Comparison of ENCODE assay signal across 17 cellular contexts in the genomic region with DNA sequence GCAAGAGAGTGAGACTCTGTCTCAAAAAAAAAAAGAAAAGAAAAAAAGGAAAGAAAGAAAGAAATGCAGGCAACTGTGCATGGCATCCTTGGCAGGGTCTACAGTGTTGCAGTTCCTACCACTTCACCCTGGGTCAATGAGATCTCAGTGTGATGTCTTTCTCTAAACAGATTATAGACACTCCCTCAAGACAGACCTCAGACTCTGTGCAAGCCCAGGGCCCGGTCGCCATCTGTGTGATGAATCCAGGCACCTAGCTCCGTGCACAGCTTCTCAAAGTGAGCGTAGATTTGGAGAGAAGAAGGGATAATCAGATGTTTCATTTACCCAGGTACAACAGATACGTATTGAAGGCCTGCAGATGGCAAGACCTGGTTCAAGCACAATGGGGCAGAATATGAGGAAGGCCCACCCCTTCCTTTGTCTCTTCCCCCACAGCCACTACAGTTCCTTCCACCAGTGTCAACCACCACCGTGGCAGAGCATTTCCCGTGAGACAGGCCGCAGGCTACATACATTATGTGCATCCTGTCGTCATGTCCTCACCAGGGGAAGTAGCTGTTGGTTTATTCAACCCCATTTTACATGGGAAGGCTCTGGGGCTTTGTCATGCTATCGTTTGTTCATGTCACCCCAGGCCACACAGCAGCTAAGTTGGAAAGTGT.
A peak's percentile ranks its signal among the peaks of the same experiment; 100 is the strongest.
DNase-seq lines count a peak whose midpoint lies in the region; ATAC-seq and TF ChIP-seq lines count a peak whose summit lies in the region.
"Had no signal": no experiment of that assay in that cellular context is flagged by ENCODE, and none has a peak within 500 bp of the region (broad histone marks: within the 10 kb centered on the region; RNA-seq: fewer than 3 reads in every experiment).

No MANE protein-coding gene starts in this region.

- no peak overlapping the region for H3K4me3 ChIP-seq in mucosa of descending colon
- H3K4me3 ChIP-seq: smooth muscle cell, upper lobe of left lung had no signal

- H3K9me3 ChIP-seq in mucosa of descending colon = no peaks in the 10 kb centered on the region
- H3K9me3 ChIP-seq: upper lobe of left lung had no signal

- H3K36me3 ChIP-seq in mucosa of descending colon (ENCODE audit: low read depth) = no peaks in the 10 kb centered on the region
- H3K36me3 ChIP-seq: upper lobe of left lung had no signal

- ATAC-seq in mucosa of descending colon = peak; percentile 66

- no peak overlapping the region for H3K27ac ChIP-seq in substantia nigra (ENCODE audit: low read depth, low read length, poor library complexity, severe bottlenecking)
- H3K27ac ChIP-seq: HL-60, upper lobe of left lung had no signal

- DNase-seq in stimulated activated naive CD4-positive, alpha-beta T cell (lab: John Stamatoyannopoulos, UW) = peak in 5 of 6 experiments; percentile 1 to 28 (median 16)
- DNase-seq in stimulated activated naive CD4-positive, alpha-beta T cell treated with Interleukin-2 at 50 U/mL for 16 hours (lab: John Stamatoyannopoulos, UW) = no peak
- peak; percentile 22 to 33 for DNase-seq in activated CD8-positive, alpha-beta memory T cell treated with anti-CD3 and anti-CD28 coated beads for 4 hours (ENCODE audit: low read depth in 2 of 2)
- DNase-seq in mucosa of descending colon (peak in 2 of 3 donors; percentile 45 to 48), substantia nigra (lab: John Stamatoyannopoulos, UW) (no peak), NCI-H2029 (lab: John Stamatoyannopoulos, UW) (no peak), NCI-H2171 treated with DMSO at 0.1 percent for 48 hours (lab: John Stamatoyannopoulos, UW) (no peak), NCI-H2227 treated with DMSO at 0.1 percent for 48 hours (lab: John Stamatoyannopoulos, UW) (no peak)
- DNase-seq: AML-193, foreskin fibroblast, Karpas-422, mesenchymal stem cell, NCI-H1694, SHP77 treated with DMSO at 0.1 percent for 48 hours had no signal

- TF ChIP-seq CTCF in mucosa of descending colon (IDR thresholded peaks at IDR 0.05) = no peak

- H3K4me1 ChIP-seq in mucosa of descending colon (ENCODE audit: low read depth) = peaks cover 5% of the 10 kb centered on the region
- H3K4me1 ChIP-seq: upper lobe of left lung had no signal

- intact Hi-C loops in mucosa of descending colon (cut with DNase I, micrococcal nuclease) = no loop called here

Comparison
In these comparisons a context has a peak if more than half of its experiments do, and no peak if none do; other contexts are left out.
1. DNase-seq: peak in stimulated activated naive CD4-positive, alpha-beta T cell (5 of 6), activated CD8-positive, alpha-beta memory T cell treated with anti-CD3 and anti-CD28 coated beads for 4 hours (2 of 2) and mucosa of descending colon (2 of 3); none in stimulated activated naive CD4-positive, alpha-beta T cell treated with Interleukin-2 at 50 U/mL for 16 hours (single experiment), substantia nigra (0 of 49), NCI-H2029 (single experiment), NCI-H2171 treated with DMSO at 0.1 percent for 48 hours (single experiment) and NCI-H2227 treated with DMSO at 0.1 percent for 48 hours (single experiment).